ENCODE assay signal across 7 cellular contexts in genomic region chr15:22161398-22161797, GRCh38.
DNase-seq lines count a peak whose midpoint lies in the region; ATAC-seq and TF ChIP-seq lines count a peak whose summit lies in the region.
"Not testable (repeated sequence)": the region's sequence is repeated elsewhere in the genome, so short reads cannot be mapped to it uniquely, and the experiment has no call there.

No MANE protein-coding gene starts in this region.

- intact Hi-C loops in lower lobe of right lung (cut with DNase I): not testable (repeated sequence)

- not testable (repeated sequence) for H3K4me1 ChIP-seq in lower lobe of right lung

- not testable (repeated sequence) for H3K27ac ChIP-seq in lower lobe of right lung

- H3K27me3 Mint-ChIP-seq in T-helper 17 cell: not testable (repeated sequence)

- not testable (repeated sequence) for H3K27ac Mint-ChIP-seq in T-helper 17 cell

- ATAC-seq in GM18519 (IDR thresholded peaks at IDR 0.05; ENCODE audit: low FRiP score, unreplicated experiment) (peak; percentile 71), GM19397 (IDR thresholded peaks at IDR 0.05; ENCODE audit: unreplicated experiment) (peak; percentile 66), GM21717 (IDR thresholded peaks at IDR 0.05; ENCODE audit: unreplicated experiment) (peak; percentile 80), HG02938 (IDR thresholded peaks at IDR 0.05; ENCODE audit: unreplicated experiment) (peak; percentile 54), HG03196 (IDR thresholded peaks at IDR 0.05; ENCODE audit: unreplicated experiment) (peak; percentile 68), T-helper 17 cell (peak; percentile 68), lower lobe of right lung (peak; percentile 37 to 54)

- not testable (repeated sequence) for H3K27me3 ChIP-seq in lower lobe of right lung (ENCODE audit: low read depth)

- DNase-seq in T-helper 17 cell, lower lobe of right lung: not testable (repeated sequence)

- H3K36me3 Mint-ChIP-seq in T-helper 17 cell (ENCODE audit: low read depth): not testable (repeated sequence)

- H3K4me1 Mint-ChIP-seq in T-helper 17 cell: not testable (repeated sequence)

- H3K4me3 Mint-ChIP-seq in T-helper 17 cell: not testable (repeated sequence)

- not testable (repeated sequence) for H3K9me3 ChIP-seq in T-helper 17 cell (ENCODE audit: control insufficient read depth, low read length, poor library complexity, severe bottlenecking); lower lobe of right lung

- not testable (repeated sequence) for TF ChIP-seq CTCF in lower lobe of right lung (IDR thresholded peaks at IDR 0.05)

- not testable (repeated sequence) for H3K4me3 ChIP-seq in lower lobe of right lung

- H3K36me3 ChIP-seq in lower lobe of right lung: not testable (repeated sequence)
